ENCODE assay signal across 11 cellular contexts in the genomic region with DNA sequence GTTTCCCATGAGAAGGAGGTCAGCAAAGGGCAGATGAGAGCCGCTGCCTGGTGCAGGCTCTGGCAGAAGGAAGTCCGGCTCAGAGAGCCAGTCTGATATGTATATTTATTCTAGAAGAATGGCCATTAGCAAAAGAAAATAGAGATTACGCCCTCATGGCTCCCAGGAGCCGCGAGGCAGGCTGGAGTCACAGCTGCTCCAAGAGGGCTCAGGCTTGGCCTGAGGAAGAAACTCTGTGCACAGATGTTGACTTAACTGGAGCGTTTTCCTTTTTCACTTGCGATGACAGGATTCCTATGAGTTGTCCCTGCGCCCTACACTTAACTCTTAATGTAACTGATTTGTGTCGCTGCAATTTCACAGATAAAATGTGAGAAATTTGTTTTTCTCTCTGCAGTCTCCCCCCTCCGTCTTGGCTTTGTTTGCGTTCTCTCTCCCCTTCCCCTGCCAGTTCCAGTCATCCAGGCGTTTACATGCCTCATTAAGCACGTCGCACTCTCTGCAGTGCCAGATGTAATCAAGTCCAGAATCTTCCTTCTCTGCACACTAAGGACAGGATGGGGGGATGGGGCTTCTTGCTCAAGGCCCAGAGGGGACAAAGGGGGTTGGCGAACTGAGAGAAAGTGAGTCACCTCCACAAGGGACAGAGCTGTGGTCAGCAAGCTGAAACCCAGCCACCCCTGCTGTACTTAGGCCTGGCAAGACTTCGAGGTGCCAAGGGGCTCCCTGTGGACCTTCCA.
DNase-seq lines count a peak whose midpoint lies in the region; ATAC-seq and TF ChIP-seq lines count a peak whose summit lies in the region.
"Had no signal": no experiment of that assay in that cellular context is flagged by ENCODE, and none has a peak within 500 bp of the region (broad histone marks: within the 10 kb centered on the region; RNA-seq: fewer than 3 reads in every experiment).

No MANE protein-coding gene starts in this region.

- no peak overlapping the region for H3K4ac ChIP-seq in IMR-90 (ENCODE audit: low read depth, low read length)

- no peak for TF ChIP-seq POLR2A in IMR-90 (IDR thresholded peaks at IDR 0.05; ENCODE audit: low read depth, low read length)

- H2BK120ac ChIP-seq in IMR-90 (ENCODE audit: low read depth, low read length): no peak overlapping the region

- peaks cover 0 to 4% (median 0%) of the 10 kb centered on the region in 11 experiments; a peak in 1 of 22 replicates for H3K27me3 ChIP-seq in BLaER1 treated with 17β-estradiol and CSF1 and Interleukin-3, amounts not matched to agents 10 nM and 100 nM
- 0 out of 2 replicates have a peak, but pooled peaks cover 1% of the 10 kb centered on the region for H3K27me3 ChIP-seq in IMR-90 (ENCODE audit: control insufficient read depth, insufficient read depth, low read length)
- H3K27me3 ChIP-seq: brain microvascular endothelial cell had no signal

- in situ Hi-C loops in IMR-90 (cut with MboI; ENCODE audit: low sequenced_read_pairs): no loop called here

- CTCF ChIA-PET in IMR-90 (lab: Yijun Ruan, JAX): no interaction called here

- H2AFZ ChIP-seq in IMR-90 (replicated peaks; ENCODE audit: low read length, poor library complexity): peak overlapping the region; percentile 13

- H2AK5ac ChIP-seq in IMR-90 (ENCODE audit: low read depth, low read length): no peak overlapping the region

- H4K8ac ChIP-seq in IMR-90 (ENCODE audit: low read depth in 2 of 2, low read length in 2 of 2): no peak overlapping the region

- no peaks in the 10 kb centered on the region for H3K9me1 ChIP-seq in IMR-90 (ENCODE audit: insufficient read depth, low read length)

- no peak overlapping the region for H2BK15ac ChIP-seq in IMR-90 (ENCODE audit: low read depth, low read length)

- H3K18ac ChIP-seq in IMR-90 (ENCODE audit: low read depth, low read length): no peak overlapping the region

- no TSS peak for BruUV-seq in IMR-90 (replicated peaks; lab: Mats Ljungman, UMichigan)

- TF ChIP-seq CTCF in IMR-90 (conservative IDR thresholded peaks at IDR 0.05; ENCODE audit: low read depth, low read length) (no peak), neural crest cell (conservative IDR thresholded peaks at IDR 0.05) (no peak)

- H3K36me3 ChIP-seq in BLaER1 treated with 17β-estradiol and CSF1 and Interleukin-3, amounts not matched to agents 10 nM and 100 nM: no peaks in the 10 kb centered on the region
- H3K36me3 ChIP-seq in IMR-90 (ENCODE audit: control insufficient read depth, insufficient read depth, low read length): no peaks in the 10 kb centered on the region
- H3K36me3 ChIP-seq: brain microvascular endothelial cell had no signal

- no peaks in the 10 kb centered on the region for H3K36me3 Mint-ChIP-seq in neural crest cell (ENCODE audit: low read depth)
- H3K36me3 Mint-ChIP-seq: IgD-negative memory B cell had no signal

- no peak overlapping the region for H2BK20ac ChIP-seq in IMR-90 (ENCODE audit: low read depth, low read length)

- no peak overlapping the region for H3K27ac ChIP-seq in BLaER1 treated with 17β-estradiol and CSF1 and Interleukin-3, amounts not matched to agents 10 nM and 100 nM
- no peak overlapping the region for H3K27ac ChIP-seq in IMR-90 (ENCODE audit: insufficient read depth, low read length)
- H3K27ac ChIP-seq: brain microvascular endothelial cell had no signal

- no peak overlapping the region for H3K4me3 Mint-ChIP-seq in neural crest cell
- H3K4me3 Mint-ChIP-seq: IgD-negative memory B cell had no signal

- H3K4me1 ChIP-seq in BLaER1 treated with 17β-estradiol and CSF1 and Interleukin-3, amounts not matched to agents 10 nM and 100 nM: peaks cover 30 to 41% (median 34%) of the 10 kb centered on the region in 10 experiments
- H3K4me1 ChIP-seq in IMR-90 (ENCODE audit: control insufficient read depth, insufficient read depth, low read length): no peaks in the 10 kb centered on the region

- H2AK9ac ChIP-seq in IMR-90 (replicated peaks; ENCODE audit: low read depth, low read length, poor library complexity): no peak overlapping the region

- H3K27me3 Mint-ChIP-seq in neural crest cell (ENCODE audit: low read depth): no peaks in the 10 kb centered on the region
- H3K27me3 Mint-ChIP-seq: IgD-negative memory B cell had no signal

- no peak overlapping the region for H3K9ac ChIP-seq in BLaER1 treated with 17β-estradiol and CSF1 and Interleukin-3, amounts not matched to agents 10 nM and 100 nM
- H3K9ac ChIP-seq in IMR-90 (ENCODE audit: low read depth, low read length): no peak overlapping the region

- no peak overlapping the region for H3K56ac ChIP-seq in IMR-90 (ENCODE audit: extremely low read depth, insufficient read depth, low read length)

- H3K4me2 ChIP-seq in BLaER1 treated with 17β-estradiol and CSF1 and Interleukin-3, amounts not matched to agents 10 nM and 100 nM: peak overlapping the region; percentile 2 to 59 (median 46); a peak in 17 of 22 replicates
- no peak overlapping the region for H3K4me2 ChIP-seq in IMR-90 (ENCODE audit: low read depth, low read length)

- peak overlapping the region; percentile 2 for H3K27ac Mint-ChIP-seq in neural crest cell (ENCODE audit: unreplicated experiment)
- H3K27ac Mint-ChIP-seq: IgD-negative memory B cell had no signal

- H4K91ac ChIP-seq in IMR-90 (ENCODE audit: insufficient read depth, low read depth, low read length): no peak overlapping the region

- TF ChIP-seq RAD21 in IMR-90 (IDR thresholded peaks at IDR 0.05; ENCODE audit: low read length): no peak

- intact Hi-C loops in IMR-90 (cut with micrococcal nuclease): no loop called here

- H3K79me1 ChIP-seq in IMR-90 (ENCODE audit: low read depth in 1 of 2, low read length in 2 of 2): no peaks in the 10 kb centered on the region

- H3K9me3 Mint-ChIP-seq in neural crest cell: no peaks in the 10 kb centered on the region

- no peak overlapping the region for H4K5ac ChIP-seq in IMR-90 (ENCODE audit: low read depth, low read length)

- no peaks in the 10 kb centered on the region for H4K20me1 ChIP-seq in BLaER1 treated with 17β-estradiol and CSF1 and Interleukin-3, amounts not matched to agents 10 nM and 100 nM
- H4K20me1 ChIP-seq in IMR-90 (ENCODE audit: insufficient read depth, low read length): no peaks in the 10 kb centered on the region

- POLR2A ChIA-PET in IMR-90 (lab: Charles Lee; ENCODE audit: unreplicated experiment): no interaction called here

- DNase-seq in IMR-90: no peak
- DNase-seq in neural crest cell (ENCODE audit: low read depth, low spot score): no peak
- DNase-seq in NCI-H2029 (lab: John Stamatoyannopoulos, UW): no peak
- no peak for DNase-seq in SIG-M5 treated with dmso at 0.1 percent for 504 hours (lab: John Stamatoyannopoulos, UW; ENCODE audit: unreplicated experiment)
- DNase-seq: activated naive CD4-positive, alpha-beta T cell; brain microvascular endothelial cell had no signal

- dilution Hi-C loops in IMR-90 (cut with HindIII; ENCODE audit: low sequenced_read_pairs, unreplicated experiment): no loop called here

- H3K23ac ChIP-seq in IMR-90 (ENCODE audit: low read depth, low read length): no peak overlapping the region

- H3K4me1 Mint-ChIP-seq in neural crest cell: peaks cover 16% of the 10 kb centered on the region
- H3K4me1 Mint-ChIP-seq: IgD-negative memory B cell had no signal

- no peaks in the 10 kb centered on the region for H3K9me3 ChIP-seq in BLaER1 treated with 17β-estradiol and CSF1 and Interleukin-3, amounts not matched to agents 10 nM and 100 nM (replicated peaks in 1 of 11)
- no peaks in the 10 kb centered on the region for H3K9me3 ChIP-seq in IMR-90 (ENCODE audit: control insufficient read depth, insufficient read depth, low read length)

- H3K14ac ChIP-seq in IMR-90 (replicated peaks; ENCODE audit: low read depth, low read length): no peak overlapping the region

- ATAC-seq in IMR-90 (ENCODE audit: low read depth) (no peak), SK-N-SH treated with all-trans-retinoic acid at 6 μM for 48 hours (no peak), HG03135 (IDR thresholded peaks at IDR 0.05; ENCODE audit: unreplicated experiment) (no peak), HG03565 (IDR thresholded peaks at IDR 0.05; ENCODE audit: unreplicated experiment) (no peak)

- H2BK5ac ChIP-seq in IMR-90 (ENCODE audit: low read depth, low read length, poor library complexity, severe bottlenecking): no peak overlapping the region

- no peak overlapping the region for H3K4me3 ChIP-seq in BLaER1 treated with 17β-estradiol and CSF1 and Interleukin-3, amounts not matched to agents 10 nM and 100 nM
- no peak overlapping the region for H3K4me3 ChIP-seq in IMR-90 (ENCODE audit: insufficient read depth, low read depth, low read length)

- 8% methylated on average over 2 of the region's 16 CpGs; no CpG with 5 or more reads in 1 of the 2 experiments for WGBS in IMR-90 (ENCODE audit: extremely low coverage in 2 of 2, insufficient read length in 1 of 2), 2 experiments

TF ChIP-seq in IMR-90, 13 proteins besides CTCF, POLR2A, EP300 and RAD21 (continues in another document):
- no peak for TF ChIP-seq CEBPB (IDR thresholded peaks at IDR 0.05; ENCODE audit: low read depth, low read length)
- TF ChIP-seq, protein P1, sequence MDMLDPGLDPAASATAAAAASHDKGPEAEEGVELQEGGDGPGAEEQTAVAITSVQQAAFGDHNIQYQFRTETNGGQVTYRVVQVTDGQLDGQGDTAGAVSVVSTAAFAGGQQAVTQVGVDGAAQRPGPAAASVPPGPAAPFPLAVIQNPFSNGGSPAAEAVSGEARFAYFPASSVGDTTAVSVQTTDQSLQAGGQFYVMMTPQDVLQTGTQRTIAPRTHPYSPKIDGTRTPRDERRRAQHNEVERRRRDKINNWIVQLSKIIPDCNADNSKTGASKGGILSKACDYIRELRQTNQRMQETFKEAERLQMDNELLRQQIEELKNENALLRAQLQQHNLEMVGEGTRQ (IDR thresholded peaks at IDR 0.05; ENCODE audit: low read depth, low read length): no peak
- TF ChIP-seq SMC3 (IDR thresholded peaks at IDR 0.05; ENCODE audit: low read depth, low read length): no peak
- no peak for TF ChIP-seq BHLHE40 (IDR thresholded peaks at IDR 0.05; ENCODE audit: low read depth, low read length)
- TF ChIP-seq RCOR1 (IDR thresholded peaks at IDR 0.05; ENCODE audit: insufficient replicate concordance, low read length): no peak

TF ChIP-seq in SK-N-SH treated with all-trans-retinoic acid at 6 μM for 48 hours, 23 proteins besides CTCF, POLR2A, EP300 and RAD21 (continues in another document):
- no peak for TF ChIP-seq TOX (CRISPR knock-in tag; IDR thresholded peaks at IDR 0.05; ENCODE audit: borderline replicate concordance)
- TF ChIP-seq CSDC2 (CRISPR knock-in tag; IDR thresholded peaks at IDR 0.05): no peak
- TF ChIP-seq, protein P2, sequence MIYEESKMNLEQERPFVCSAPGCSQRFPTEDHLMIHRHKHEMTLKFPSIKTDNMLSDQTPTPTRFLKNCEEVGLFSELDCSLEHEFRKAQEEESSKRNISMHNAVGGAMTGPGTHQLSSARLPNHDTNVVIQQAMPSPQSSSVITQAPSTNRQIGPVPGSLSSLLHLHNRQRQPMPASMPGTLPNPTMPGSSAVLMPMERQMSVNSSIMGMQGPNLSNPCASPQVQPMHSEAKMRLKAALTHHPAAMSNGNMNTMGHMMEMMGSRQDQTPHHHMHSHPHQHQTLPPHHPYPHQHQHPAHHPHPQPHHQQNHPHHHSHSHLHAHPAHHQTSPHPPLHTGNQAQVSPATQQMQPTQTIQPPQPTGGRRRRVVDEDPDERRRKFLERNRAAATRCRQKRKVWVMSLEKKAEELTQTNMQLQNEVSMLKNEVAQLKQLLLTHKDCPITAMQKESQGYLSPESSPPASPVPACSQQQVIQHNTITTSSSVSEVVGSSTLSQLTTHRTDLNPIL (CRISPR knock-in tag; IDR thresholded peaks at IDR 0.05; ENCODE audit: low read depth): no peak
